Comparison of ENCODE assay signal across 26 cellular contexts in genomic region chr3:119751423-119751822, GRCh38. TPM values are rescaled to one million over a fixed set of nuclear protein-coding genes. Genes with fewer than 3 reads are reported as not detected.
"Had no signal": no experiment of that assay in that cellular context is flagged by ENCODE, and none has a peak within 500 bp of the region (broad histone marks: within the 10 kb centered on the region; RNA-seq: fewer than 3 reads in every experiment).

No MANE protein-coding gene starts in this region.

- H3K9me3 Mint-ChIP-seq: activated naive CD4-positive, alpha-beta T cell treated with anti-CD3 and anti-CD28 coated beads, Interleukin-2, amount 10 ng/mL, durations not matched to agents 7 days and 5 days had no signal

- H3K27me3 Mint-ChIP-seq: type B pancreatic cell had no signal

- H3K36me3 Mint-ChIP-seq: activated naive CD4-positive, alpha-beta T cell treated with anti-CD3 and anti-CD28 coated beads, Interleukin-2, amount 10 ng/mL, durations not matched to agents 7 days and 5 days; activated naive CD8-positive, alpha-beta T cell treated with anti-CD3 and anti-CD28 coated beads, Interleukin-2, amount 10 ng/mL, durations not matched to agents 7 days and 5 days had no signal

- H3K4me3 Mint-ChIP-seq: activated naive CD4-positive, alpha-beta T cell treated with anti-CD3 and anti-CD28 coated beads, Interleukin-2, amount 10 ng/mL, durations not matched to agents 7 days and 5 days; activated naive CD8-positive, alpha-beta T cell treated with anti-CD3 and anti-CD28 coated beads, Interleukin-2, amount 10 ng/mL, durations not matched to agents 7 days and 5 days; natural killer cell treated with Interleukin-12 subunit alpha and Interleukin-12 subunit beta and Interleukin-15 and Interleukin-18, amount 100 ng/mL, for 72 hours; T-helper 1 cell treated with Interleukin-12 subunit alpha and Interleukin-12 subunit beta and Interleukin-4 antibody, amounts not matched to agents 30 μg/mL and 1 μg/mL, for 36 hours; type B pancreatic cell had no signal

- ATAC-seq: esophagus mucosa; foreskin keratinocyte; left lung; lower lobe of right lung; mucosa of descending colon; natural killer cell treated with Interleukin-12 subunit alpha and Interleukin-12 subunit beta and Interleukin-15 and Interleukin-18, amount 100 ng/mL, for 72 hours; sciatic nerve; stimulated activated naive CD8-positive, alpha-beta T cell treated with anti-CD3 and anti-CD28 coated beads, Interleukin-15, Interleukin-2, amounts not matched to agents 100 U/mL and 50 U/mL, for 24 hours had no signal

- DNase-seq: activated CD4-positive, alpha-beta T cell treated with anti-CD3 and anti-CD28 coated beads for 4 hours; activated CD4-positive, alpha-beta T cell treated with anti-CD3 and anti-CD28 coated beads, Interleukin-2, amount 50 U/mL, for 4 hours; activated gamma-delta T cell; activated naive CD4-positive, alpha-beta T cell treated with anti-CD3 and anti-CD28 coated beads, Interleukin-2, amount 10 ng/mL, durations not matched to agents 7 days and 5 days; activated naive CD8-positive, alpha-beta T cell treated with anti-CD3 and anti-CD28 coated beads, Interleukin-2, amount 10 ng/mL, durations not matched to agents 7 days and 5 days; cerebellar nuclear complex; cortex of kidney; foreskin keratinocyte; glutamatergic neuron; left lung; lower lobe of right lung; mucosa of descending colon; stimulated activated CD4-positive, alpha-beta T cell treated with anti-CD3 and anti-CD28 coated beads, Interleukin-12 subunit alpha, Interleukin-12 subunit beta, amount 100 ng/mL, for 4 hours; stimulated activated CD4-positive, alpha-beta T cell treated with anti-CD3 and anti-CD28 coated beads, Interleukin-4, amount 100 ng/mL, for 1 hour; stimulated activated naive CD8-positive, alpha-beta T cell treated with anti-CD3 and anti-CD28 coated beads, Interleukin-15, Interleukin-2, amounts not matched to agents 100 U/mL and 50 U/mL, for 24 hours; SW 1271; T-helper 9 cell had no signal

- H3K27ac Mint-ChIP-seq: activated naive CD4-positive, alpha-beta T cell treated with anti-CD3 and anti-CD28 coated beads, Interleukin-2, amount 10 ng/mL, durations not matched to agents 7 days and 5 days; activated naive CD8-positive, alpha-beta T cell treated with anti-CD3 and anti-CD28 coated beads, Interleukin-2, amount 10 ng/mL, durations not matched to agents 7 days and 5 days; natural killer cell treated with Interleukin-12 subunit alpha and Interleukin-12 subunit beta and Interleukin-15 and Interleukin-18, amount 100 ng/mL, for 72 hours; T-helper 1 cell treated with Interleukin-12 subunit alpha and Interleukin-12 subunit beta and Interleukin-4 antibody, amounts not matched to agents 30 μg/mL and 1 μg/mL, for 36 hours; type B pancreatic cell had no signal

- H3K4me1 Mint-ChIP-seq: activated naive CD4-positive, alpha-beta T cell treated with anti-CD3 and anti-CD28 coated beads, Interleukin-2, amount 10 ng/mL, durations not matched to agents 7 days and 5 days; activated naive CD8-positive, alpha-beta T cell treated with anti-CD3 and anti-CD28 coated beads, Interleukin-2, amount 10 ng/mL, durations not matched to agents 7 days and 5 days had no signal

RNA-seq across cellular contexts. Expression of gene NR1I2, which starts 30.5 kb away (rescaled TPM):
- total RNA-seq: bronchial epithelial cell; esophagus mucosa; foreskin keratinocyte; myocyte; natural killer cell treated with Interleukin-12 subunit alpha and Interleukin-12 subunit beta and Interleukin-15 and Interleukin-18, amount 100 ng/mL, for 72 hours; sciatic nerve; thoracic aorta; vagina had no signal
- polyA plus RNA-seq: foreskin keratinocyte had no signal

RNA-seq across cellular contexts. Expression of gene CFAP91, which starts 48.6 kb away (rescaled TPM):
- total RNA-seq: bronchial epithelial cell; esophagus mucosa; natural killer cell treated with Interleukin-12 subunit alpha and Interleukin-12 subunit beta and Interleukin-15 and Interleukin-18, amount 100 ng/mL, for 72 hours had no signal
